In the genomic region with DNA sequence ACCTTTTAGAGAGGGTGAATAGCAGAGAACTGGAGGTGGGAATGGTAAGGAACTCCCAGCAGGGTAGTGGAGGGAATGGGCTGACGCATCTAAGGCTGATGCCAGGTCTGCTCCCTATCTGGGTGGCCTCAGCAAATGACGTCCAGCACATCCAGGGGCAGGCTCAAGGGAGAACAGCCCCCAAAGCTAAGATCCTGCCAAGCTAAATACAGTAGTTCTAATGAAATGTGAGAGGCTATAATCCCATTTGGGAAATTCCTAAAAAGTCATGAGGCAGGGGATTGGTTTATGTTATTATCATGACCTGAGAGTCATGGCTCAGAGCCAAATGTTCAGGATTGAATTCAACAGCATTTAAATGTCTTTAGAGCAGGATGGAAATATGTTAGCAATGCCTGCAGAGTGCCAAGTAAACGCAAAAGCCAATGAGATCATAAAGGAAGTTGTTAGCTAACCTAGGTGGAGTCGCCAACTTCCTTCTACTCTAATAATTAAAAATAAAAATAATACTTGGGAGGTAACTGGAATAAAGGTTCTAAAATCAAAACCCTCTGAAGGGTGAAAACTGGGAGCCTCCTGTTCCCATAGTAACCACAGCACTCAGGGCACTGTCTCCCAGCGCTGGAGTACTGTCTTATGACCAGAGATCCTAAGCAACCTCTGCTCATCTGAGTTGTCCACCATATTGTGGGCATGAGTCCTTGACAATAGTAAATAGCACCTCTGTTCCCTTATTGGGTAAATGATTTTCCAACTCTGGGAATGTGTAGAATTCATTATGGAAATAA, we compare ENCODE assay signal across 13 cellular contexts. TPM values are rescaled to one million over a fixed set of nuclear protein-coding genes. Genes with fewer than 3 reads are reported as not detected.
DNase-seq lines count a peak whose midpoint lies in the region; ATAC-seq and TF ChIP-seq lines count a peak whose summit lies in the region.
"Had no signal": no experiment of that assay in that cellular context is flagged by ENCODE, and none has a peak within 500 bp of the region (broad histone marks: within the 10 kb centered on the region; RNA-seq: fewer than 3 reads in every experiment).

No MANE protein-coding gene starts in this region.

- DNase-seq in A673 (ENCODE audit: low spot score): peak; percentile 72
- peak; percentile 95 for DNase-seq in MG63
- peak; percentile 77 for DNase-seq in mammary epithelial cell
- DNase-seq in left lung: no peak
- no peak for DNase-seq in NCI-H446 (lab: John Stamatoyannopoulos, UW)
- no peak for DNase-seq in epidermal melanocyte (ENCODE audit: insufficient read length, low spot score)
- DNase-seq in WTC11 (ENCODE audit: low spot score): no peak
- DNase-seq in activated CD4-positive, alpha-beta memory T cell treated with anti-CD3 and anti-CD28 coated beads for 36 hours: no peak
- DNase-seq: activated CD8-positive, alpha-beta memory T cell treated with anti-CD3 and anti-CD28 coated beads, Interleukin-2, amount 50 U/mL, for 4 hours; CD4-positive, alpha-beta memory T cell; thyroid gland had no signal

- H3K9me3 Mint-ChIP-seq in WTC11: no peaks in the 10 kb centered on the region; the same call in 1 of the 2 replicates
- H3K9me3 Mint-ChIP-seq in activated CD4-positive, alpha-beta memory T cell treated with anti-CD3 and anti-CD28 coated beads for 36 hours: peaks cover 16% of the 10 kb centered on the region

- H4K20me1 ChIP-seq in mammary epithelial cell (ENCODE audit: insufficient read depth, low read length): no peaks in the 10 kb centered on the region

- H3K27me3 ChIP-seq in A673 (replicated peaks; ENCODE audit: insufficient read depth, low read depth, low read length, poor library complexity): no peaks in the 10 kb centered on the region
- H3K27me3 ChIP-seq in MG63: no peaks in the 10 kb centered on the region
- H3K27me3 ChIP-seq in mammary epithelial cell (ENCODE audit: insufficient read depth, low read length): no peaks in the 10 kb centered on the region
- no peaks in the 10 kb centered on the region for H3K27me3 ChIP-seq in left lung
- H3K27me3 ChIP-seq: thyroid gland had no signal

- intact Hi-C loops in A673 (cut with micrococcal nuclease; ENCODE audit: unreplicated experiment) (no loop called here), mammary epithelial cell (cut with micrococcal nuclease) (no loop called here), left lung (cut with DNase I) (no loop called here)
- intact Hi-C loops in activated CD4-positive, alpha-beta memory T cell treated with anti-CD3 and anti-CD28 coated beads for 36 hours (cut with micrococcal nuclease): no loop called here

- TF ChIP-seq CTCF in A673 (conservative IDR thresholded peaks at IDR 0.05; ENCODE audit: low read depth, low read length) (no peak), mammary epithelial cell (conservative IDR thresholded peaks at IDR 0.05 in 1 of 2, IDR thresholded peaks at IDR 0.05 in 1 of 2; ENCODE audit: extremely low read depth in 1 of 2, insufficient read depth in 1 of 2, low read depth in 1 of 2, low read length in 2 of 2) (no peak), left lung (IDR thresholded peaks at IDR 0.05) (no peak), WTC11 (IDR thresholded peaks at IDR 0.05) (no peak)

- dilution Hi-C loops in mammary epithelial cell (cut with HindIII; ENCODE audit: low sequenced_read_pairs): no loop called here

- BruUV-seq in A673 (replicated peaks; lab: Mats Ljungman, UMichigan): no TSS peak
- BruUV-seq in mammary epithelial cell (replicated peaks; lab: Mats Ljungman, UMichigan): no TSS peak

- H3K9me3 ChIP-seq in A673 (ENCODE audit: low read depth, low read length, poor library complexity, severe bottlenecking): no peaks in the 10 kb centered on the region
- H3K9me3 ChIP-seq in MG63: no peaks in the 10 kb centered on the region
- H3K9me3 ChIP-seq in mammary epithelial cell (replicated peaks; ENCODE audit: insufficient read depth, low read length): no peaks in the 10 kb centered on the region
- peaks cover 0 to 3% of the 10 kb centered on the region in 2 donors for H3K9me3 ChIP-seq in left lung
- H3K9me3 ChIP-seq: thyroid gland had no signal

- CTCF ChIA-PET in A673 (lab: Charles Lee): no interaction called here
- CTCF ChIA-PET in mammary epithelial cell (lab: Charles Lee; ENCODE audit: low non-redundant PET): no interaction called here
- CTCF ChIA-PET in WTC11 (lab: Charles Lee): interaction anchor here (0.6 to 1.1 kb wide), 2 partner anchors 323 to 333 kb away, joined by 3 read pairs; no protein-coding TSS in a partner anchor
- CTCF ChIA-PET in activated CD4-positive, alpha-beta memory T cell treated with anti-CD3 and anti-CD28 coated beads for 36 hours (lab: Charles Lee): no interaction called here

- H3K4me1 Mint-ChIP-seq in WTC11: no peaks in the 10 kb centered on the region; the same call in 1 of the 2 replicates
- H3K4me1 Mint-ChIP-seq in activated CD4-positive, alpha-beta memory T cell treated with anti-CD3 and anti-CD28 coated beads for 36 hours (ENCODE audit: low read depth): no peaks in the 10 kb centered on the region
- H3K4me1 Mint-ChIP-seq: CD4-positive, alpha-beta memory T cell had no signal

- POLR2A ChIA-PET in A673 (lab: Charles Lee; ENCODE audit: low non-redundant PET) (no interaction called here), WTC11 (lab: Charles Lee) (no interaction called here)
- POLR2A ChIA-PET in activated CD4-positive, alpha-beta memory T cell treated with anti-CD3 and anti-CD28 coated beads for 36 hours (lab: Charles Lee): no interaction called here

- no peaks in the 10 kb centered on the region for H3K36me3 ChIP-seq in A673 (ENCODE audit: insufficient read depth, low read length, poor library complexity, severe bottlenecking)
- H3K36me3 ChIP-seq in MG63: no peaks in the 10 kb centered on the region
- no peaks in the 10 kb centered on the region for H3K36me3 ChIP-seq in mammary epithelial cell (ENCODE audit: insufficient read depth, low read length)
- no peaks in the 10 kb centered on the region for H3K36me3 ChIP-seq in left lung

- ATAC-seq in left lung (peak; percentile 86), WTC11 (no peak)

- H3K79me2 ChIP-seq in mammary epithelial cell (ENCODE audit: insufficient read depth, low read length): no peaks in the 10 kb centered on the region

- H3K27ac Mint-ChIP-seq in WTC11: no peak overlapping the region
- no peak overlapping the region for H3K27ac Mint-ChIP-seq in activated CD4-positive, alpha-beta memory T cell treated with anti-CD3 and anti-CD28 coated beads for 36 hours
- H3K27ac Mint-ChIP-seq: CD4-positive, alpha-beta memory T cell had no signal

- H3K4me1 ChIP-seq in A673 (ENCODE audit: insufficient read depth, low read length, poor library complexity, severe bottlenecking) (peaks cover 12% of the 10 kb centered on the region), mammary epithelial cell (ENCODE audit: insufficient read depth, low read length) (peaks cover 9% of the 10 kb centered on the region), left lung (peaks cover 0 to 10% of the 10 kb centered on the region in 2 donors)

- no peak overlapping the region for H3K4me2 ChIP-seq in mammary epithelial cell (ENCODE audit: insufficient read depth, low read depth, low read length)

- H3K4me3 ChIP-seq in A673 (ENCODE audit: low read depth, low read length, poor library complexity, severe bottlenecking) (no peak overlapping the region), MG63 (no peak overlapping the region), mammary epithelial cell (replicated peaks in 1 of 3; ENCODE audit: insufficient read depth in 1 of 3, low read depth in 2 of 3, low read length in 3 of 3) (no peak overlapping the region), left lung (no peak overlapping the region)
- H3K4me3 ChIP-seq: skin epidermis, thyroid gland had no signal

- no peaks in the 10 kb centered on the region; the same call in 1 of the 2 replicates for H3K27me3 Mint-ChIP-seq in WTC11 (ENCODE audit: low read depth)
- H3K27me3 Mint-ChIP-seq in activated CD4-positive, alpha-beta memory T cell treated with anti-CD3 and anti-CD28 coated beads for 36 hours: peaks cover 37% of the 10 kb centered on the region

- no peaks in the 10 kb centered on the region for H3K36me3 Mint-ChIP-seq in WTC11
- no peaks in the 10 kb centered on the region for H3K36me3 Mint-ChIP-seq in activated CD4-positive, alpha-beta memory T cell treated with anti-CD3 and anti-CD28 coated beads for 36 hours
- H3K36me3 Mint-ChIP-seq: CD4-positive, alpha-beta memory T cell had no signal

- in situ Hi-C loops in mammary epithelial cell (cut with MboI; ENCODE audit: low sequenced_read_pairs in 2 of 2): loop anchor here (5.0 to 25.0 kb wide), 2 partner anchors 316 to 934 kb away; no protein-coding TSS in a partner anchor

- no peak overlapping the region for H3K27ac ChIP-seq in A673 (ENCODE audit: low read depth, low read length, poor library complexity, severe bottlenecking)
- H3K27ac ChIP-seq in mammary epithelial cell (ENCODE audit: insufficient read depth, low read depth, low read length): no peak overlapping the region
- H3K27ac ChIP-seq in left lung: peak overlapping the region in 1 of 2 donors; percentile 60
- H3K27ac ChIP-seq: skin epidermis had no signal

- WGBS in mammary epithelial cell (ENCODE audit: low coverage, missing lambda C conversion rate): 12% methylated on average over 5 of the region's 5 CpGs

- no peak overlapping the region for H3K4me3 Mint-ChIP-seq in WTC11
- no peak overlapping the region for H3K4me3 Mint-ChIP-seq in activated CD4-positive, alpha-beta memory T cell treated with anti-CD3 and anti-CD28 coated beads for 36 hours
- H3K4me3 Mint-ChIP-seq: CD4-positive, alpha-beta memory T cell had no signal

- H2AFZ ChIP-seq in mammary epithelial cell (ENCODE audit: low read depth, low read length): peak overlapping the region; percentile 22

- H3K9ac ChIP-seq in mammary epithelial cell (ENCODE audit: insufficient read depth, low read length): no peak overlapping the region

TF ChIP-seq in WTC11, 78 proteins besides CTCF, POLR2A, EP300 and RAD21 (continues in another document):
- TF ChIP-seq, protein P1, sequence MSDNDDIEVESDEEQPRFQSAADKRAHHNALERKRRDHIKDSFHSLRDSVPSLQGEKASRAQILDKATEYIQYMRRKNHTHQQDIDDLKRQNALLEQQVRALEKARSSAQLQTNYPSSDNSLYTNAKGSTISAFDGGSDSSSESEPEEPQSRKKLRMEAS (CRISPR knock-in tag; IDR thresholded peaks at IDR 0.05): no peak
- no peak for TF ChIP-seq CBFB (CRISPR knock-in tag; IDR thresholded peaks at IDR 0.05; ENCODE audit: low read depth)

RNA-seq across cellular contexts. Expression of a gene that starts 34.8 kb away (rescaled TPM):
- total RNA-seq in A673 (2021) (not detected in 2 replicates), mammary epithelial cell (under 1 TPM in 1 of 2 donors, not detected in 1; under 0.01 TPM), left lung (1 to 10 TPM; 1.3 to 7.7 TPM), WTC11 (2021) (0.07 TPM in 1 of 3 replicates, not detected in the others)
- total RNA-seq in MG63 (2014; rRNA removed; shearing (Covaris generic); ENCODE audit: low replicate concordance): 0.03 TPM in 1 of 2 replicates, not detected in the other
- not detected for polyA plus RNA-seq in mammary epithelial cell
- not detected for polyA minus RNA-seq in mammary epithelial cell
- not detected for total RNA-seq in activated CD4-positive, alpha-beta memory T cell treated with anti-CD3 and anti-CD28 coated beads for 36 hours
- total RNA-seq: CD4-positive, alpha-beta memory T cell; OCI-LY7 had no signal
- polyA plus RNA-seq: CD4-positive, alpha-beta memory T cell had no signal

Comparison
In these comparisons a context has a peak if more than half of its experiments do, and no peak if none do; other contexts are left out.
1. DNase-seq: peak in A673 (single experiment), MG63 (single experiment) and mammary epithelial cell (single experiment); none in left lung (0 of 2), NCI-H446 (0 of 2), epidermal melanocyte (single experiment), WTC11 (single experiment) and activated CD4-positive, alpha-beta memory T cell treated with anti-CD3 and anti-CD28 coated beads for 36 hours (single experiment).